Comparison of ENCODE assay signal across 8 cellular contexts in the genomic region with DNA sequence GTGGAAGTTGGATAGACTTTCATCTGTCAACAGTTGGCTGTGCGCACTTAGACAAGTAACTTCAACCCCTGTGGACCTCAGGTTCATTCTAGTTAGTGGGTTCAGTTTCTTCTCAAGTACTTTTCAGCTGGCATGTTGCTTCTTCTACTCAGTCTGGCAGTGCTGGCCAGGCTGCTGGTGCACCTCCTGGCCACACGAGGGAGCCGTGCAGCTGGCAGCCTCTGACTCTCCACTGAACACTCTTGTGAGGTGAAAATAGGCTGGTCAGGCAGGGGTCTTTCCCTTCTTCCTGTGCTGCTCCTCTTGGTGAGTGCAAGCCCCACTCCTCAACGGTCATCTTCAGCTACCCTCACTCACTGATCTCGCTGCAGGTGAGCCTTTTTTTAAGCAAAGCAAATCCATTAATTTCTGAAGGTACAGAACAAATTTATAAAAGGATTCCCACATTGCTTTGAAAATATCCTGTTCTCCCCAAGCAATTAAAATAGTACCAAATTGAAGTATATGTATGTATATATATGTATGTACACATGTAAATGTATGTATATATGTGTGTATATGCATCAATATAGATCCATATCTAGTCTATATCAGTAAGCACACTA. TPM values are rescaled to one million over a fixed set of nuclear protein-coding genes. Genes with fewer than 3 reads are reported as not detected.
DNase-seq lines count a peak whose midpoint lies in the region; ATAC-seq, FAIRE-seq and TF ChIP-seq lines count a peak whose summit lies in the region.

No MANE protein-coding gene starts in this region.

- H3K9ac ChIP-seq in liver (ENCODE audit: low read depth in 1 of 2, low read length in 2 of 2) = no peak overlapping the region

- H3K4me3 ChIP-seq in NB4 (ENCODE audit: low read depth, low read length) = no peak overlapping the region
- no peak overlapping the region for H3K4me3 ChIP-seq in WERI-Rb-1 (ENCODE audit: low read depth, low read length)
- no peak overlapping the region for H3K4me3 ChIP-seq in bronchial epithelial cell (ENCODE audit: low read depth, low read length)
- no peak overlapping the region for H3K4me3 ChIP-seq in liver (ENCODE audit: low read depth in 1 of 3, low read length in 3 of 3)

- peaks cover 2% of the 10 kb centered on the region for H3K27me3 ChIP-seq in WERI-Rb-1 (ENCODE audit: insufficient read depth, low read depth, severe bottlenecking)
- no peaks in the 10 kb centered on the region for H3K27me3 ChIP-seq in bronchial epithelial cell (ENCODE audit: control insufficient read depth, insufficient read depth, low read length)
- H3K27me3 ChIP-seq in liver (ENCODE audit: control insufficient read depth in 4 of 4, insufficient read depth in 4 of 4, low read length in 3 of 4) = no peaks in the 10 kb centered on the region

- no peak for ATAC-seq in HG02938 (IDR thresholded peaks at IDR 0.05; ENCODE audit: unreplicated experiment)

- no peaks in the 10 kb centered on the region for H3K4me1 ChIP-seq in liver (ENCODE audit: control insufficient read depth in 4 of 4, insufficient read depth in 4 of 4, low read length in 3 of 4)

- 21% methylated on average over 5 of the region's 5 CpGs for WGBS in liver

- DNase-seq in GM10248 (ENCODE audit: extremely low spot score) (peak; percentile 63), H54 (ENCODE audit: insufficient read length, low spot score) (peak; percentile 26), NB4 (ENCODE audit: low read depth) (peak; percentile 56), WERI-Rb-1 (peak; percentile 49), bronchial epithelial cell (ENCODE audit: low read depth) (peak; percentile 14)
- peak in 2 of 3 experiments; percentile 4 to 21 for DNase-seq in stimulated activated CD4-positive, alpha-beta T cell treated with anti-CD3 and anti-CD28 coated beads, TNF-alpha, amount 100 ng/mL, for 4 hours (ENCODE audit: low read depth in 3 of 3)

- H3K36me3 ChIP-seq in WERI-Rb-1 (no peaks in the 10 kb centered on the region), bronchial epithelial cell (ENCODE audit: control insufficient read depth, insufficient read depth, low read length) (no peaks in the 10 kb centered on the region), liver (ENCODE audit: control insufficient read depth in 4 of 4, insufficient read depth in 3 of 4, low read depth in 1 of 4, low read length in 3 of 4) (peaks cover 1 to 16% (median 9%) of the 10 kb centered on the region in 4 donors)

- POLR2A ChIA-PET in GM10248 (lab: Yijun Ruan, JAX) = no interaction called here

- TF ChIP-seq CTCF in GM10248 (IDR thresholded peaks at IDR 0.05; ENCODE audit: control extremely low read depth, extremely low read depth, low read depth, missing control alignments) (peak; percentile 87), NB4 (IDR thresholded peaks at IDR 0.05; ENCODE audit: low read depth, low read length) (peak; percentile 93), WERI-Rb-1 (IDR thresholded peaks at IDR 0.05; ENCODE audit: low read depth, low read length) (peak; percentile 96), bronchial epithelial cell (IDR thresholded peaks at IDR 0.05; ENCODE audit: insufficient read depth, low read length, severe bottlenecking) (peak; percentile 84), liver (IDR thresholded peaks at IDR 0.05; ENCODE audit: low read depth, low read length, missing input control) (peak; percentile 74)

- TF ChIP-seq RAD21 in liver (IDR thresholded peaks at IDR 0.05) = peak; percentile 60 to 82

- TF ChIP-seq POLR2A in H54 (IDR thresholded peaks at IDR 0.05; ENCODE audit: low read depth, low read length) (no peak), NB4 (IDR thresholded peaks at IDR 0.05; ENCODE audit: extremely low read depth, insufficient read length) (no peak)

- FAIRE-seq in H54 (lab: Jason Lieb, UNC) (peak; percentile 60), bronchial epithelial cell (lab: Jason Lieb, UNC) (no peak)

- H3K27ac ChIP-seq in WERI-Rb-1 = no peak overlapping the region
- no peak overlapping the region for H3K27ac ChIP-seq in liver (ENCODE audit: low read depth in 1 of 2, low read length in 2 of 2)

- CTCF ChIA-PET in GM10248 (lab: Yijun Ruan, JAX) = interaction anchor here (0.6 to 4.2 kb wide), 12 partner anchors 9 to 172 kb away, joined by 3 to 25 read pairs (median 3); no protein-coding TSS in a partner anchor

- H3K9me3 ChIP-seq in WERI-Rb-1 (ENCODE audit: severe bottlenecking) (no peaks in the 10 kb centered on the region), liver (ENCODE audit: control insufficient read depth in 4 of 4, low read length in 3 of 4) (no peaks in the 10 kb centered on the region)

TF ChIP-seq in liver, 16 proteins besides CTCF, POLR2A, EP300 and RAD21:
- TF ChIP-seq, protein P1, sequence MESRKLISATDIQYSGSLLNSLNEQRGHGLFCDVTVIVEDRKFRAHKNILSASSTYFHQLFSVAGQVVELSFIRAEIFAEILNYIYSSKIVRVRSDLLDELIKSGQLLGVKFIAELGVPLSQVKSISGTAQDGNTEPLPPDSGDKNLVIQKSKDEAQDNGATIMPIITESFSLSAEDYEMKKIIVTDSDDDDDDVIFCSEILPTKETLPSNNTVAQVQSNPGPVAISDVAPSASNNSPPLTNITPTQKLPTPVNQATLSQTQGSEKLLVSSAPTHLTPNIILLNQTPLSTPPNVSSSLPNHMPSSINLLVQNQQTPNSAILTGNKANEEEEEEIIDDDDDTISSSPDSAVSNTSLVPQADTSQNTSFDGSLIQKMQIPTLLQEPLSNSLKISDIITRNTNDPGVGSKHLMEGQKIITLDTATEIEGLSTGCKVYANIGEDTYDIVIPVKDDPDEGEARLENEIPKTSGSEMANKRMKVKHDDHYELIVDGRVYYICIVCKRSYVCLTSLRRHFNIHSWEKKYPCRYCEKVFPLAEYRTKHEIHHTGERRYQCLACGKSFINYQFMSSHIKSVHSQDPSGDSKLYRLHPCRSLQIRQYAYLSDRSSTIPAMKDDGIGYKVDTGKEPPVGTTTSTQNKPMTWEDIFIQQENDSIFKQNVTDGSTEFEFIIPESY (IDR thresholded peaks at IDR 0.05) = no peak
- no peak for TF ChIP-seq JUND (IDR thresholded peaks at IDR 0.05)
- TF ChIP-seq GABPA (IDR thresholded peaks at IDR 0.05 in 1 of 2, conservative IDR thresholded peaks at IDR 0.05 in 1 of 2) = no peak
- no peak for TF ChIP-seq YY1 (IDR thresholded peaks at IDR 0.05)
- TF ChIP-seq HNF4A (conservative IDR thresholded peaks at IDR 0.05) = peak in 1 of 2 donors; percentile 10

RNA-seq across cellular contexts. Expression of gene LONRF3, which starts 30.6 kb away (rescaled TPM):
- total RNA-seq in bronchial epithelial cell (0.51 and 0.79 TPM in 2 replicates), liver (10 to 100 TPM in 1 of 2 donors, 1 to 10 TPM in 1; 6.7 to 26.7 TPM)
- polyA plus RNA-seq in liver = 1 to 10 TPM; 2.0 to 4.8 TPM

Comparison
In these comparisons a context has a peak if more than half of its experiments do, and no peak if none do; other contexts are left out.
1. DNase-seq: peak in every context shown above with its lines; median percentile 63 in GM10248; 56 in NB4; 49 in WERI-Rb-1; 26 in H54; 14 in bronchial epithelial cell; 12 in stimulated activated CD4-positive, alpha-beta T cell treated with anti-CD3 and anti-CD28 coated beads, TNF-alpha, amount 100 ng/mL, for 4 hours.